ENCODE assay signal across 1 cellular context in the genomic region with DNA sequence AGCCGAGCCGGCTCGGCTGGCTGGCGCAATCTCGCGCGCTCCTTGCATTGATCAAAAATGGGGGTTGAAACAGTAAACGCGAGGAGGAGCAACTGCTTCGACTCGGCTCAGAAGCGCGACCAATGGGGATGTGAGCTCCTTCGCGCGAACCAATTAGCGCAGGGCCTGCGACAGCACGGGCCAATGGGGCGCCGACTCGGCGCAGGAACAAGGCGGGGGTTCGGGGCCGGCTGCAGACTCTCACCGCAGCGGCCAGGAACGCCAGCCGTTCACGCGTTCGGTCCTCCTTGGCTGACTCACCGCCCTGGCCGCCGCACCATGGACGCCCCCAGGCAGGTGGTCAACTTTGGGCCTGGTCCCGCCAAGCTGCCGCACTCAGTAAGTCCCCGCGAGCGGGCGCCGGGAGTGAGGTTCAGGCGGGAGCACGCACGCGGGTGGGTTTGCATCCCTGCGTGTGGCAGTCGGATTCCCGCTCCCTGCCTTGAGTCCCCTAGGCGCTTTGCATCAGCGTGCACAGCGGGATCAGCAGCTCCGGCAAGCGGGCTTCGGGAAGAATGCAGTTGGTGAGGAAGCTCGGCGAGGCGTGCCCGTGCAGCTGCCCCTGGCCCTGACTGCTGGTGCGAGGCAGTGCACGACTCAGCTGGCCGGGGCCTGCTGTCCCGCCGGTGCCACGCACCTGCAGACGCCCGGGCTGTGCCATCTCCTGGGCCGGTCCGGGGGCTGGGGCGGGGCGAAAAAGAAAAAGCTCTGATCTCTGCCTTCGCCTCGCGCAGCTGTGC.
A peak's percentile ranks its signal among the peaks of the same experiment; 100 is the strongest.
TF ChIP-seq lines count a peak whose summit lies in the region.

PSAT1 (plus strand) TSS at position 233 of the 779 bp plus-strand sequence; CDS start at position 319, 86 bp downstream.

TF ChIP-seq in K562, 482 proteins besides CTCF, POLR2A, EP300 and RAD21 (continued from another document):
- TF ChIP-seq, protein P1, sequence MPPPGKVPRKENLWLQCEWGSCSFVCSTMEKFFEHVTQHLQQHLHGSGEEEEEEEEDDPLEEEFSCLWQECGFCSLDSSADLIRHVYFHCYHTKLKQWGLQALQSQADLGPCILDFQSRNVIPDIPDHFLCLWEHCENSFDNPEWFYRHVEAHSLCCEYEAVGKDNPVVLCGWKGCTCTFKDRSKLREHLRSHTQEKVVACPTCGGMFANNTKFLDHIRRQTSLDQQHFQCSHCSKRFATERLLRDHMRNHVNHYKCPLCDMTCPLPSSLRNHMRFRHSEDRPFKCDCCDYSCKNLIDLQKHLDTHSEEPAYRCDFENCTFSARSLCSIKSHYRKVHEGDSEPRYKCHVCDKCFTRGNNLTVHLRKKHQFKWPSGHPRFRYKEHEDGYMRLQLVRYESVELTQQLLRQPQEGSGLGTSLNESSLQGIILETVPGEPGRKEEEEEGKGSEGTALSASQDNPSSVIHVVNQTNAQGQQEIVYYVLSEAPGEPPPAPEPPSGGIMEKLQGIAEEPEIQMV (tag; conservative IDR thresholded peaks at IDR 0.05; ENCODE audit: low read depth), result no peak
- TF ChIP-seq ZKSCAN3 (CRISPR knock-in tag; IDR thresholded peaks at IDR 0.05) (no peak), STAT5B (CRISPR knock-in tag; IDR thresholded peaks at IDR 0.05) (no peak), SP2 (IDR thresholded peaks at IDR 0.05; ENCODE audit: extremely low read depth, low read depth, low read length, poor library complexity, severe bottlenecking) (peak; percentile 53), ARID4B (CRISPR knock-in tag; IDR thresholded peaks at IDR 0.05) (peak; percentile 73; the same call in 1 of the 2 replicates), PHF8 (IDR thresholded peaks at IDR 0.05; ENCODE audit: borderline replicate concordance, low read length) (peak; percentile 75; the same call in 1 of the 2 replicates), NELFE (IDR thresholded peaks at IDR 0.05; ENCODE audit: insufficient read depth, insufficient read length) (no peak), FOSL1 (tag; conservative IDR thresholded peaks at IDR 0.05) (peak; percentile 68), HMG20A (CRISPR knock-in tag; conservative IDR thresholded peaks at IDR 0.05) (no peak), TAF9B (IDR thresholded peaks at IDR 0.05; ENCODE audit: partially characterized antibody) (peak; percentile 62), MECOM (CRISPR knock-in tag; IDR thresholded peaks at IDR 0.05) (no peak), ZNF134 (CRISPR knock-in tag; conservative IDR thresholded peaks at IDR 0.05) (no peak), HDAC6 (IDR thresholded peaks at IDR 0.05; ENCODE audit: low read depth, low read length) (no peak), SP1 (CRISPR knock-in tag; IDR thresholded peaks at IDR 0.05) (peak; percentile 15; the same call in 1 of the 2 replicates), MAZ (CRISPR knock-in tag; conservative IDR thresholded peaks at IDR 0.05 in 1 of 2, IDR thresholded peaks at IDR 0.05 in 1 of 2) (peak in 1 of 2 experiments; percentile 62), ZFX (CRISPR knock-in tag; IDR thresholded peaks at IDR 0.05) (peak; percentile 80), CREM (IDR thresholded peaks at IDR 0.05; ENCODE audit: low read depth) (peak; percentile 34; the same call in 1 of the 2 replicates), POLR2H (tag; IDR thresholded peaks at IDR 0.05; ENCODE audit: low read depth) (peak; percentile 83), GATAD2B (IDR thresholded peaks at IDR 0.05; ENCODE audit: borderline replicate concordance) (no peak), FIP1L1 (IDR thresholded peaks at IDR 0.05; ENCODE audit: low read depth, low read length, poor library complexity, severe bottlenecking) (peak; percentile 85), POLR2B (IDR thresholded peaks at IDR 0.05; ENCODE audit: low read depth, partially characterized antibody) (peak; percentile 67), CEBPB (tag; IDR thresholded peaks at IDR 0.05) (peak; percentile 86), CC2D1A (IDR thresholded peaks at IDR 0.05) (no peak)
- TF ChIP-seq, protein P2, sequence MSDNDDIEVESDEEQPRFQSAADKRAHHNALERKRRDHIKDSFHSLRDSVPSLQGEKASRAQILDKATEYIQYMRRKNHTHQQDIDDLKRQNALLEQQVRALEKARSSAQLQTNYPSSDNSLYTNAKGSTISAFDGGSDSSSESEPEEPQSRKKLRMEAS (CRISPR knock-in tag; IDR thresholded peaks at IDR 0.05), result peak; percentile 80
- TF ChIP-seq, protein P3, sequence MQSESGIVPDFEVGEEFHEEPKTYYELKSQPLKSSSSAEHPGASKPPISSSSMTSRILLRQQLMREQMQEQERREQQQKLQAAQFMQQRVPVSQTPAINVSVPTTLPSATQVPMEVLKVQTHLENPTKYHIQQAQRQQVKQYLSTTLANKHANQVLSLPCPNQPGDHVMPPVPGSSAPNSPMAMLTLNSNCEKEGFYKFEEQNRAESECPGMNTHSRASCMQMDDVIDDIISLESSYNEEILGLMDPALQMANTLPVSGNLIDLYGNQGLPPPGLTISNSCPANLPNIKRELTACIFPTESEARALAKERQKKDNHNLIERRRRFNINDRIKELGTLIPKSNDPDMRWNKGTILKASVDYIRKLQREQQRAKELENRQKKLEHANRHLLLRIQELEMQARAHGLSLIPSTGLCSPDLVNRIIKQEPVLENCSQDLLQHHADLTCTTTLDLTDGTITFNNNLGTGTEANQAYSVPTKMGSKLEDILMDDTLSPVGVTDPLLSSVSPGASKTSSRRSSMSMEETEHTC (IDR thresholded peaks at IDR 0.05), result no peak
